Comparison of ENCODE assay signal across 33 cellular contexts in genomic region chr1:233710507-233710906, GRCh38.
DNase-seq lines count a peak whose midpoint lies in the region; ATAC-seq, FAIRE-seq and TF ChIP-seq lines count a peak whose summit lies in the region.
"Had no signal": no experiment of that assay in that cellular context is flagged by ENCODE, and none has a peak within 500 bp of the region (broad histone marks: within the 10 kb centered on the region; RNA-seq: fewer than 3 reads in every experiment).

No MANE protein-coding gene starts in this region.

- H3K4me1 ChIP-seq in HEK293 (ENCODE audit: control insufficient read depth, insufficient read depth, low read length) (peaks cover 11% of the 10 kb centered on the region), K562 (replicated peaks in 1 of 2; ENCODE audit: control insufficient read depth in 2 of 2, insufficient read depth in 2 of 2, low read length in 2 of 2) (peaks cover 7 to 31% of the 10 kb centered on the region in 2 experiments; a peak in 4 of 5 replicates), esophagus muscularis mucosa (peaks cover 6 to 15% (median 14%) of the 10 kb centered on the region in 4 donors)
- H3K4me1 ChIP-seq: BE2C, BLaER1, Caco-2 had no signal

- BruUV-seq in K562 (replicated peaks; lab: Mats Ljungman, UMichigan) = no TSS peak

- 8% methylated on average over 1 of the region's 1 CpG for WGBS in K562 (ENCODE audit: insufficient coverage, low coverage, missing lambda C conversion rate)
- 80% methylated on average over 1 of the region's 1 CpG for WGBS in esophagus muscularis mucosa

- H3K9ac ChIP-seq in K562 (ENCODE audit: insufficient read depth in 1 of 2, low read depth in 2 of 2, low read length in 2 of 2) = no peak overlapping the region
- H3K9ac ChIP-seq: BLaER1; BLaER1 treated with 17β-estradiol and CSF1 and Interleukin-3, amounts not matched to agents 10 nM and 100 nM had no signal

- intact Hi-C loops in K562 (cut with micrococcal nuclease) (no loop called here), esophagus muscularis mucosa (cut with DNase I) (no loop called here), head of caudate nucleus (cut with DNase I) (no loop called here)

- ATAC-seq in K562 (no peak), GM21447 (IDR thresholded peaks at IDR 0.05; ENCODE audit: unreplicated experiment) (no peak)
- ATAC-seq: A549; CD8-positive, alpha-beta T cell had no signal

- POLR2A ChIA-PET in HEK293 (lab: Yijun Ruan, JAX) (no interaction called here), K562 (lab: Yijun Ruan, JAX) (interaction anchor here (0.6 to 1.2 kb wide), 2 partner anchors 11 to 20 kb away, joined by 3 to 6 read pairs; no protein-coding TSS in a partner anchor)

- TF ChIP-seq RAD21 in K562 (CRISPR knock-in tag; conservative IDR thresholded peaks at IDR 0.05 in 1 of 2, IDR thresholded peaks at IDR 0.05 in 1 of 2) = no peak

- FAIRE-seq in K562 (lab: Jason Lieb, UNC) = no peak
- FAIRE-seq: A204.1, D721Med had no signal

- TF ChIP-seq CTCF in HEK293 (tag by site-specific recombination; IDR thresholded peaks at IDR 0.05) = no peak
- TF ChIP-seq CTCF in K562 (IDR thresholded peaks at IDR 0.05 in 2 of 3, conservative IDR thresholded peaks at IDR 0.05 in 1 of 3; ENCODE audit: insufficient read depth in 2 of 3, low read depth in 1 of 3, low read length in 3 of 3) = no peak
- no peak for TF ChIP-seq CTCF in esophagus muscularis mucosa (IDR thresholded peaks at IDR 0.05)

- no peak overlapping the region for H2AFZ ChIP-seq in K562 (ENCODE audit: low read depth, low read length)

- H3K4me3 ChIP-seq in HEK293 (ENCODE audit: low read depth, low read length) (no peak overlapping the region), K562 (no peak overlapping the region), esophagus muscularis mucosa (no peak overlapping the region)
- H3K4me3 ChIP-seq: A549; BLaER1; BLaER1 treated with 17β-estradiol and CSF1 and Interleukin-3, amounts not matched to agents 10 nM and 100 nM had no signal

- no peaks in the 10 kb centered on the region for H3K27me3 ChIP-seq in K562 (ENCODE audit: control insufficient read depth in 2 of 2, insufficient read depth in 2 of 2, low read length in 2 of 2)
- H3K27me3 ChIP-seq in esophagus muscularis mucosa = no peaks in the 10 kb centered on the region
- H3K27me3 ChIP-seq: BE2C; BLaER1; BLaER1 treated with 17β-estradiol and CSF1 and Interleukin-3, amounts not matched to agents 10 nM and 100 nM had no signal

- H4K20me1 ChIP-seq in K562 (replicated peaks; ENCODE audit: control insufficient read depth, insufficient read depth, low read length) = no peaks in the 10 kb centered on the region
- H4K20me1 ChIP-seq: BLaER1; BLaER1 treated with 17β-estradiol and CSF1 and Interleukin-3, amounts not matched to agents 10 nM and 100 nM had no signal

- no peaks in the 10 kb centered on the region for H3K79me2 ChIP-seq in K562 (ENCODE audit: control insufficient read depth, insufficient read depth, low read length)

- DNase-seq in K562 (ENCODE audit: extremely low read depth in 1 of 4, low spot score in 3 of 4) (no peak), esophagus muscularis mucosa (ENCODE audit: extremely low spot score) (peak; percentile 21), head of caudate nucleus (no peak), NOMO-1 treated with dmso at 0.1 percent for 144 hours (lab: John Stamatoyannopoulos, UW; ENCODE audit: unreplicated experiment) (no peak)
- DNase-seq: 8988T; ACHN; AML-193; BE2C; C1 segment of cervical spinal cord; Caco-2; Calu3; CD4-positive, alpha-beta memory T cell; CD4-positive, alpha-beta T cell; CD4-positive, CD25-positive, alpha-beta regulatory T cell; CD8-positive, alpha-beta memory T cell; CD8-positive, alpha-beta T cell; COR-L47; DMS 273 treated with DMSO at 0.1 percent for 48 hours; DMS153; DMS53; DMS79; DMS79 treated with DMSO at 0.1 percent for 48 hours; DND-41; EL had no signal

- H3K9me3 ChIP-seq in HEK293 (ENCODE audit: control insufficient read depth, insufficient read depth, low read depth, low read length) (no peaks in the 10 kb centered on the region), K562 (replicated peaks; ENCODE audit: control insufficient read depth, insufficient read depth, low read depth, low read length) (peaks cover 13% of the 10 kb centered on the region), esophagus muscularis mucosa (no peaks in the 10 kb centered on the region)
- H3K9me3 ChIP-seq: A549, BE2C, BLaER1, Caco-2 had no signal

- H3K36me3 ChIP-seq in HEK293 (ENCODE audit: control insufficient read depth in 2 of 2, insufficient read depth in 1 of 2, low read length in 2 of 2) (no peaks in the 10 kb centered on the region), K562 (ENCODE audit: control insufficient read depth, insufficient read depth, low read length) (no peaks in the 10 kb centered on the region), esophagus muscularis mucosa (no peaks in the 10 kb centered on the region)
- H3K36me3 ChIP-seq: BE2C, BLaER1 had no signal

- in situ Hi-C loops in K562 (cut with MboI) = no loop called here

- CTCF ChIA-PET in HEK293 (lab: Yijun Ruan, JAX) (no interaction called here), K562 (lab: Yijun Ruan, JAX; ENCODE audit: low intra/inter-chr PET ratio) (no interaction called here)

- H3K27ac ChIP-seq in HEK293 (ENCODE audit: extremely low read depth, low read depth, low read length) (no peak overlapping the region), K562 (ENCODE audit: extremely low read depth, low read depth, low read length) (no peak overlapping the region), esophagus muscularis mucosa (replicated peaks in 1 of 4) (no peak overlapping the region)
- H3K27ac ChIP-seq: 22Rv1; A549; BLaER1; BLaER1 treated with 17β-estradiol and CSF1 and Interleukin-3, amounts not matched to agents 10 nM and 100 nM; C4-2B had no signal

- TF ChIP-seq EP300 in K562 (IDR thresholded peaks at IDR 0.05; ENCODE audit: low read length) (no peak), esophagus muscularis mucosa (IDR thresholded peaks at IDR 0.05) (no peak)

- H3K9me1 ChIP-seq in K562 (ENCODE audit: control insufficient read depth, insufficient read depth, low read length) = no peaks in the 10 kb centered on the region

- no peak overlapping the region for H3K4me2 ChIP-seq in K562 (ENCODE audit: insufficient read depth, low read length)
- H3K4me2 ChIP-seq: A549; BLaER1; BLaER1 treated with 17β-estradiol and CSF1 and Interleukin-3, amounts not matched to agents 10 nM and 100 nM had no signal

- TF ChIP-seq POLR2A in K562 (conservative IDR thresholded peaks at IDR 0.05) (no peak), esophagus muscularis mucosa (IDR thresholded peaks at IDR 0.05; ENCODE audit: low read depth) (no peak)

TF ChIP-seq in HEK293, 187 proteins besides CTCF, POLR2A, EP300 and RAD21:
- TF ChIP-seq ZNF623 (tag by site-specific recombination; IDR thresholded peaks at IDR 0.05) (no peak), ZNF677 (tag by site-specific recombination; IDR thresholded peaks at IDR 0.05) (peak; percentile 87)

TF ChIP-seq in K562, 482 proteins besides CTCF, POLR2A, EP300 and RAD21 (continues in another document):
- no peak for TF ChIP-seq ID3 (CRISPR knock-in tag; IDR thresholded peaks at IDR 0.05)
- TF ChIP-seq ID3 (tag; IDR thresholded peaks at IDR 0.05) = peak; percentile 9; the same call in 1 of the 2 replicates
- TF ChIP-seq MXI1 (IDR thresholded peaks at IDR 0.05; ENCODE audit: low read depth, low read length) = no peak
- TF ChIP-seq ETS1 (conservative IDR thresholded peaks at IDR 0.05; ENCODE audit: control insufficient read depth, low read depth, low read length) = no peak
- no peak for TF ChIP-seq NUFIP1 (IDR thresholded peaks at IDR 0.05; ENCODE audit: partially characterized antibody)
- no peak for TF ChIP-seq HNRNPLL (IDR thresholded peaks at IDR 0.05; ENCODE audit: low read depth, low read length, poor library complexity, severe bottlenecking)
- 0 out of 4 replicates have a peak, but pooled peaks of 1 of the 2 experiments have one; percentile 15 for TF ChIP-seq MAZ (CRISPR knock-in tag; conservative IDR thresholded peaks at IDR 0.05 in 1 of 2, IDR thresholded peaks at IDR 0.05 in 1 of 2)
- TF ChIP-seq MNT (conservative IDR thresholded peaks at IDR 0.05) = no peak
- no peak for TF ChIP-seq ZNF77 (CRISPR knock-in tag; IDR thresholded peaks at IDR 0.05)
